1 cellular context compared by ENCODE assay signal in the genomic region with DNA sequence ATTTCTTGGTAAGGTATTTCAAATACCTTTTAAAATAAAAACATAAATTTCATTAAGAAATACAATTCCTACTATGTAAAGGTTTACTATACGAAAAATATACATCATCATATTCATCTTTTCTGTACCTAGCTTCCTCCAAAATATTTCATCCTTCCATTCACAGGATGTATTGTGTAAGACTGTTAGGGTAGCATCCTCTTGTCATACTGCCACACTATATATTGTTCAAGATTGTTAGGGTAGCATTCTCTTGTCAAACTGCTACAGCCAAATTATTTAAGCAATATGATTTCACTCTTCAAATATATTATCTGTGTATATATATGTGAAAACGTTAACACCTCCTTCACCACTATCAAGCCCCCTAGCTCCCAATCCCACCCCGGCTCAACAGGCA.
TF ChIP-seq lines count a peak whose summit lies in the region.

No MANE protein-coding gene starts in this region.

TF ChIP-seq in K562, 482 proteins besides CTCF, POLR2A, EP300 and RAD21:
- TF ChIP-seq ETS2 (tag; IDR thresholded peaks at IDR 0.05; ENCODE audit: borderline replicate concordance, poor library complexity, severe bottlenecking) (no peak), RBFOX2 (IDR thresholded peaks at IDR 0.05; ENCODE audit: low read depth, low read length) (peak; percentile 54), KLF1 (tag; IDR thresholded peaks at IDR 0.05) (no peak), EWSR1 (IDR thresholded peaks at IDR 0.05; ENCODE audit: borderline replicate concordance, low read depth, partially characterized antibody) (peak; percentile 30), CEBPB (tag; IDR thresholded peaks at IDR 0.05) (peak; percentile 59)
